23 cellular contexts compared by ENCODE assay signal in the genomic region with DNA sequence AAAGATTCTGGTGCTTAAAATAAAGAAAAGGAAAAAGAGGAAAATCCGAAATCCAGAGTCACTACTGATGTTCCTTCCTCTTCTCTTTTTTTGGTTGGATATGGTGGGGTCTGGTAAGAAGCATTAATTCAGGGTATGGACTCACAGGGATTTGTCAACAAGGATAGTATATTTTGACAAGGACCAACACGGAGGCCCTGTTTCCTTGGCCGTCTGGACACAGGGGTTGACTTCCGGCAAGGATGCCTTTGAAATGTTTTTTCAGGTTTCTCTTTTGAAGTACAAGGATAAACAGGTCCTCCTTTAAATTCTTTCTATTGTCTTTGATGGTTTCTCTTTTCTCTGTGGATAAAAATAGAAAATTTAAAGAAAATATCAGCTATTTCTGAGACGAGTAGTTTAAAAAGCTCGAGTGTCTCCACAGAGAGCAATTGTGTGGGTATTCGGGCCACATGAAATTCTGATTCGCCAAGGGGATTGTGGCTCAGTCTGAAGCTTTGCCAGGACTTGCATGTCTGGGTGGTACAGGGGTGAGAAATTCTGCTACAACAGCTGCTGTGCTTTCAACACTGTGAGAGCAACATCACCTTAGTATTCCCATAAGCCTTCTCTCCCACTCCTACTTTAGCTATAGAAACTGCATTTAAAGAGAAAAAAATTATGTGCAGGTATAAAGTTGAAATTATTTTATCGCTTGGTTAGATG.
DNase-seq lines count a peak whose midpoint lies in the region; ATAC-seq, FAIRE-seq and TF ChIP-seq lines count a peak whose summit lies in the region.
"Had no signal": no experiment of that assay in that cellular context is flagged by ENCODE, and none has a peak within 500 bp of the region (broad histone marks: within the 10 kb centered on the region; RNA-seq: fewer than 3 reads in every experiment).

No MANE protein-coding gene starts in this region.

- no peak overlapping the region for H2BK5ac ChIP-seq in H1 (ENCODE audit: low read depth, low read length)

- no peak overlapping the region for H3K18ac ChIP-seq in H1 (ENCODE audit: extremely low read depth, low read length)

- no peaks in the 10 kb centered on the region; the same call in 1 of the 2 replicates for H3K9me2 ChIP-seq in GM23338 (ENCODE audit: insufficient read depth)

- H3K4me1 ChIP-seq in GM23338 (ENCODE audit: insufficient read depth) (peaks cover 50% of the 10 kb centered on the region), H1 (replicated peaks in 1 of 4; ENCODE audit: control insufficient read depth in 3 of 4, insufficient read depth in 4 of 4, low read length in 3 of 4) (peaks cover 2 to 23% (median 15%) of the 10 kb centered on the region in 4 experiments; a peak in 5 of 7 replicates), neuron (ENCODE audit: insufficient read depth, low read length) (peaks cover 2% of the 10 kb centered on the region), ascending aorta (no peaks in the 10 kb centered on the region)

- no peaks in the 10 kb centered on the region for H3F3A ChIP-seq in GM23338 (replicated peaks; ENCODE audit: low read depth)

- H3K79me1 ChIP-seq in H1 (ENCODE audit: low read depth, low read length), result no peaks in the 10 kb centered on the region

- H3K14ac ChIP-seq in H1 (ENCODE audit: insufficient read length), result no peak overlapping the region

- H3K27me3 ChIP-seq in GM23338 (ENCODE audit: insufficient read depth), result peaks cover 30% of the 10 kb centered on the region
- 0 out of 7 replicates have a peak, but pooled peaks cover 0 to 3% (median 0%) of the 10 kb centered on the region in 4 experiments for H3K27me3 ChIP-seq in H1 (replicated peaks in 1 of 4; ENCODE audit: control insufficient read depth in 3 of 4, extremely low read depth in 1 of 4, insufficient read depth in 3 of 4, low read length in 3 of 4)
- no peaks in the 10 kb centered on the region for H3K27me3 ChIP-seq in neuron (ENCODE audit: insufficient read depth, low read length)
- no peaks in the 10 kb centered on the region for H3K27me3 ChIP-seq in ascending aorta
- H3K27me3 ChIP-seq: MG63 had no signal

- H3K79me2 ChIP-seq in GM23338 (replicated peaks; ENCODE audit: insufficient read depth) (no peaks in the 10 kb centered on the region), H1 (ENCODE audit: control insufficient read depth in 1 of 2, insufficient read depth in 2 of 2, low read length in 2 of 2) (no peaks in the 10 kb centered on the region)

- intact Hi-C loops in head of caudate nucleus (cut with DNase I) (no loop called here), ascending aorta (cut with DNase I) (no loop called here), left colon (cut with DNase I, micrococcal nuclease) (no loop called here)

- ATAC-seq in GM23338 (peak; percentile 41), left colon (no peak)
- ATAC-seq: Panc1, SK-N-SH treated with all-trans-retinoic acid at 6 μM for 48 hours had no signal

- CTCF ChIA-PET in H1 (lab: Charles Lee; ENCODE audit: partially characterized antibody), result interaction anchor here (0.6 to 2.5 kb wide), 9 partner anchors 10 to 140 kb away, joined by 3 to 7 read pairs (median 4); no protein-coding TSS in a partner anchor

- no peaks in the 10 kb centered on the region for H3K36me3 ChIP-seq in GM23338 (ENCODE audit: insufficient read depth)
- no peaks in the 10 kb centered on the region for H3K36me3 ChIP-seq in H1 (ENCODE audit: control insufficient read depth in 2 of 4, insufficient read depth in 4 of 4, low read length in 3 of 4)
- no peaks in the 10 kb centered on the region for H3K36me3 ChIP-seq in neuron (ENCODE audit: insufficient read depth, low read length)
- no peaks in the 10 kb centered on the region for H3K36me3 ChIP-seq in ascending aorta
- H3K36me3 ChIP-seq: MG63 had no signal

- H3K9ac ChIP-seq in H1 (replicated peaks in 1 of 4; ENCODE audit: extremely low read depth in 1 of 4, low read depth in 3 of 4, low read length in 3 of 4), result no peak overlapping the region

- no peaks in the 10 kb centered on the region; the same call in 2 of the 3 replicates for H3K36me3 Mint-ChIP-seq in GM23338 (ENCODE audit: low read depth)

- no peak for TF ChIP-seq POLR2A in H1 (IDR thresholded peaks at IDR 0.05; ENCODE audit: control extremely low read depth in 1 of 2, low read depth in 2 of 2, low read length in 2 of 2)

- peaks cover 52% of the 10 kb centered on the region for H3K4me1 Mint-ChIP-seq in GM23338

- POLR2A ChIA-PET in H1 (lab: Charles Lee; ENCODE audit: partially characterized antibody), result interaction anchor here (0.7 kb wide), 1 partner anchor 86 kb away, joined by 3 read pairs; no protein-coding TSS in a partner anchor

- no peaks in the 10 kb centered on the region for H3K23me2 ChIP-seq in H1 (ENCODE audit: low read depth, low read length)

- H3K4me3 Mint-ChIP-seq in GM23338, result peak overlapping the region; percentile 27; the same call in 2 of the 3 replicates

- no peak overlapping the region for H4K5ac ChIP-seq in H1 (ENCODE audit: insufficient read length, low read depth, low read length)

- no peak for TF ChIP-seq CTCF in GM23338 (conservative IDR thresholded peaks at IDR 0.05; ENCODE audit: low read depth in 2 of 2)
- TF ChIP-seq CTCF in H1 (IDR thresholded peaks at IDR 0.05; ENCODE audit: control extremely low read depth in 1 of 3, insufficient read depth in 1 of 3, low read depth in 1 of 3, low read length in 3 of 3), result no peak
- TF ChIP-seq CTCF in ascending aorta (IDR thresholded peaks at IDR 0.05), result no peak

- H3K27ac ChIP-seq in GM23338 (ENCODE audit: low read depth) (peak overlapping the region; percentile 17), H1 (ENCODE audit: low read depth, low read length) (no peak overlapping the region), ascending aorta (no peak overlapping the region)
- H3K27ac ChIP-seq: C4-2B had no signal

- no peak for TF ChIP-seq EP300 in H1 (IDR thresholded peaks at IDR 0.05; ENCODE audit: borderline replicate concordance in 1 of 2, low read depth in 2 of 2, low read length in 2 of 2)

- no peak overlapping the region for H2AK5ac ChIP-seq in H1 (ENCODE audit: low read depth, low read length)

- no peak overlapping the region; the same call in 1 of the 2 replicates for H4K8ac ChIP-seq in H1 (ENCODE audit: extremely low read depth, insufficient read depth, low read length)

- H2BK12ac ChIP-seq in H1 (ENCODE audit: low read depth, low read length), result no peak overlapping the region

- H2BK120ac ChIP-seq in H1 (replicated peaks; ENCODE audit: low read depth, low read length), result peak overlapping the region; percentile 48

- H3K27me3 Mint-ChIP-seq in GM23338 (ENCODE audit: insufficient read depth, low read depth, poor library complexity), result peaks cover 2% of the 10 kb centered on the region

- DNase-seq in GM23338 (ENCODE audit: low spot score) (peak; percentile 41), NCI-H2171 (lab: John Stamatoyannopoulos, UW) (peak; percentile 46), H1 (ENCODE audit: low read depth in 1 of 2, low spot score in 2 of 2) (no peak), head of caudate nucleus (no peak), ascending aorta (ENCODE audit: low spot score in 2 of 2) (no peak), left colon (no peak)
- no peak for DNase-seq in activated naive CD4-positive, alpha-beta T cell (lab: John Stamatoyannopoulos, UW)
- DNase-seq: DMS79 treated with DMSO at 0.1 percent for 48 hours, HCEC 1CT, Kasumi-1, MG63, NCI-H1417, NCI-H187 treated with DMSO at 0.1 percent for 48 hours, NCI-H2107, NCI-H2227 treated with DMSO at 0.1 percent for 48 hours, NCI-H510A, NCI-H748 treated with DMSO at 0.1 percent for 48 hours, SIG-M5 had no signal

- no peak overlapping the region for H3K56ac ChIP-seq in H1 (replicated peaks; ENCODE audit: insufficient read length, low read depth, low read length)

- no peak overlapping the region for H3K4ac ChIP-seq in H1 (replicated peaks; ENCODE audit: insufficient read length, low read depth, low read length)

- no peak for TF ChIP-seq RAD21 in H1 (IDR thresholded peaks at IDR 0.05 in 1 of 2, conservative IDR thresholded peaks at IDR 0.05 in 1 of 2; ENCODE audit: low read depth in 2 of 2, low read length in 2 of 2)

- H3K23ac ChIP-seq in H1 (ENCODE audit: insufficient read length), result no peak overlapping the region

- H3K4me2 ChIP-seq in GM23338 (peak overlapping the region; percentile 69), H1 (ENCODE audit: insufficient read depth in 1 of 2, low read depth in 2 of 2, low read length in 2 of 2) (peak overlapping the region; percentile 47 to 50; a peak in 3 of 4 replicates)

- H3K4me3 ChIP-seq in GM23338 (peak overlapping the region; percentile 33), H1 (ENCODE audit: extremely low read depth in 1 of 4, insufficient read depth in 2 of 4, low read depth in 3 of 4, low read length in 4 of 4) (peak overlapping the region in 3 of 4 experiments; percentile 3 to 30 (median 10); a peak in 2 of 8 replicates), neuron (ENCODE audit: low read length) (no peak overlapping the region), ascending aorta (no peak overlapping the region)
- H3K4me3 ChIP-seq: MG63 had no signal

- no peak overlapping the region for H3K27ac Mint-ChIP-seq in GM23338

- WGBS in H1 (ENCODE audit: extremely low coverage in 1 of 2, insufficient coverage in 1 of 2, insufficient read length in 1 of 2, insufficient replicate concordance in 2 of 2, low coverage in 1 of 2, low lambda C conversion rate in 2 of 2, missing lambda C conversion rate in 1 of 2), 2 experiments, result 53% methylated on average over 8 of the region's 9 CpGs; no CpG with 5 or more reads in 1 of the 2 experiments

- FAIRE-seq in H1 (lab: Jason Lieb, UNC), result peak; percentile 13
- FAIRE-seq: D721Med had no signal

- H3K9me3 ChIP-seq in H1 (ENCODE audit: insufficient read depth in 2 of 2, low read depth in 1 of 2, low read length in 1 of 2) (no peaks in the 10 kb centered on the region), neuron (ENCODE audit: low read length) (no peaks in the 10 kb centered on the region), ascending aorta (peaks cover 0 to 11% of the 10 kb centered on the region in 2 donors)
- H3K9me3 ChIP-seq: MG63 had no signal

- no peak overlapping the region for H2AFZ ChIP-seq in GM23338
- no peak overlapping the region for H2AFZ ChIP-seq in H1 (ENCODE audit: low read length)
- H2AFZ ChIP-seq in neuron (ENCODE audit: low read depth, low read length), result peak overlapping the region; percentile 54

- no peaks in the 10 kb centered on the region for H4K20me1 ChIP-seq in GM23338 (replicated peaks; ENCODE audit: insufficient read depth)
- H4K20me1 ChIP-seq in H1 (replicated peaks in 1 of 2; ENCODE audit: control insufficient read depth in 1 of 2, insufficient read depth in 2 of 2, low read length in 2 of 2), result no peaks in the 10 kb centered on the region

- H4K91ac ChIP-seq in H1 (replicated peaks; ENCODE audit: insufficient read length, low read length), result no peak overlapping the region

- H2BK20ac ChIP-seq in H1 (ENCODE audit: low read length), result no peak overlapping the region

- H3K9me3 Mint-ChIP-seq in GM23338, result peaks cover 13% of the 10 kb centered on the region

- no peak overlapping the region for H2BK15ac ChIP-seq in H1 (ENCODE audit: low read length)

TF ChIP-seq in GM23338, 12 proteins besides CTCF, POLR2A, EP300 and RAD21:
- TF ChIP-seq CREB1 (CRISPR knock-in tag; IDR thresholded peaks at IDR 0.05; ENCODE audit: low read depth), result no peak

TF ChIP-seq in H1, 55 proteins besides CTCF, POLR2A, EP300 and RAD21 (continues in another document):
- TF ChIP-seq JUN (IDR thresholded peaks at IDR 0.05; ENCODE audit: low read depth, low read length) (no peak), KDM4A (IDR thresholded peaks at IDR 0.05; ENCODE audit: low read depth, low read length, severe bottlenecking) (no peak), RXRA (IDR thresholded peaks at IDR 0.05; ENCODE audit: insufficient read depth, low read depth, low read length) (no peak)

Comparison
In these comparisons a context has a peak if more than half of its experiments do, and no peak if none do; other contexts are left out.
1. DNase-seq: peak in GM23338 (single experiment) and NCI-H2171 (single experiment); none in H1 (0 of 2), activated naive CD4-positive, alpha-beta T cell (0 of 4), head of caudate nucleus (0 of 42), ascending aorta (0 of 2) and left colon (0 of 2).
2. H3K4me3 ChIP-seq: peak in GM23338 (single experiment) and H1 (3 of 4); none in neuron (single experiment) and ascending aorta (0 of 2).